ENCODE assay signal across 24 cellular contexts in the genomic region with DNA sequence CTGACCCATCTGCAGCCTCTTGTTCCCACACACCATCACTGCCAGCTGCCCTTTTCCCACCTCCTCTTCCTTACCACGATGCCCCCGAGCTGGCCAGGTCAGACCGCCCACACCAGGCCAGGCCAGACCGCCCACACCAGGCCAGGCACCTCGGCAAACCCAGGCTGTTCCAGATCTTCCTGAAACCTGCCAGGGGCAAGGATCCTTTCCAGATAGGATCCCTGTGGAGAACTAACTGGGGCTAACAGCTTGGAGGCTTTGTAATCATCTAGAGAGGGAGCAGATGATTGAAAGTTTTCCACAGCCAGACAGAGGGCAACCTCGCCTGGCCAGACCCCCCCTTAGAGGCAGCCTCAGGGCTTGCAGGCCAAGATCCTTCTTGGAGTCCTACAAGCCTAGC.
"Had no signal": no experiment of that assay in that cellular context is flagged by ENCODE, and none has a peak within 500 bp of the region (broad histone marks: within the 10 kb centered on the region; RNA-seq: fewer than 3 reads in every experiment).

No MANE protein-coding gene starts in this region.

- DNase-seq: activated CD4-positive, alpha-beta T cell treated with anti-CD3 and anti-CD28 coated beads, Interleukin-2, amount 50 U/mL, for 48 hours; activated CD8-positive, alpha-beta memory T cell treated with anti-CD3 and anti-CD28 coated beads, Interleukin-2, amount 50 U/mL, for 48 hours; activated naive CD4-positive, alpha-beta T cell treated with anti-CD3 and anti-CD28 coated beads for 36 hours; activated naive CD8-positive, alpha-beta T cell treated with anti-CD3 and anti-CD28 coated beads, Interleukin-2, amount 10 ng/mL, durations not matched to agents 7 days and 5 days; activated T-cell treated with anti-CD3 and anti-CD28 coated beads, Interleukin-2, amount 50 U/mL, for 4 hours; amniotic stem cell; cerebellar nuclear complex; cortex of kidney; foreskin keratinocyte; kidney; naive thymus-derived CD4-positive, alpha-beta T cell; spleen; stimulated activated CD4-positive, alpha-beta T cell treated with anti-CD3 and anti-CD28 coated beads, Interleukin-4, amount 100 ng/mL, for 4 hours; substantia nigra; T-helper 9 cell; thyroid gland; upper lobe of right lung had no signal

- H3K9me3 ChIP-seq: thyroid gland, upper lobe of right lung had no signal

- H3K27ac ChIP-seq: foreskin keratinocyte, right atrium auricular region, spleen, thyroid gland, upper lobe of right lung had no signal

- H3K4me1 Mint-ChIP-seq: activated naive CD8-positive, alpha-beta T cell treated with anti-CD3 and anti-CD28 coated beads, Interleukin-2, amount 10 ng/mL, durations not matched to agents 7 days and 5 days; naive thymus-derived CD4-positive, alpha-beta T cell had no signal

- H3K4me1 ChIP-seq: foreskin keratinocyte, right atrium auricular region, thyroid gland, upper lobe of right lung had no signal

- H3K27ac Mint-ChIP-seq: activated naive CD4-positive, alpha-beta T cell treated with anti-CD3 and anti-CD28 coated beads for 36 hours; activated naive CD8-positive, alpha-beta T cell treated with anti-CD3 and anti-CD28 coated beads, Interleukin-2, amount 10 ng/mL, durations not matched to agents 7 days and 5 days; naive thymus-derived CD4-positive, alpha-beta T cell; progenitor cell of endocrine pancreas; stimulated activated naive CD8-positive, alpha-beta T cell treated with anti-CD3 and anti-CD28 coated beads, Interleukin-15, Interleukin-2, amounts not matched to agents 100 ng/mL and 50 ng/mL, for 24 hours; WTC11 had no signal

- H3K36me3 ChIP-seq: right atrium auricular region, spleen, thyroid gland, upper lobe of right lung had no signal

- H3K4me3 ChIP-seq: lung, right atrium auricular region, spleen, thyroid gland, upper lobe of right lung had no signal

- H3K27me3 ChIP-seq: right atrium auricular region, spleen, thyroid gland, upper lobe of right lung had no signal

- H3K36me3 Mint-ChIP-seq: activated naive CD8-positive, alpha-beta T cell treated with anti-CD3 and anti-CD28 coated beads, Interleukin-2, amount 10 ng/mL, durations not matched to agents 7 days and 5 days; WTC11 had no signal

- H3K9me3 Mint-ChIP-seq: activated naive CD8-positive, alpha-beta T cell treated with anti-CD3 and anti-CD28 coated beads, Interleukin-2, amount 10 ng/mL, durations not matched to agents 7 days and 5 days; neural crest cell had no signal

- H3K27me3 Mint-ChIP-seq: stimulated activated naive CD8-positive, alpha-beta T cell treated with anti-CD3 and anti-CD28 coated beads, Interleukin-15, Interleukin-2, amounts not matched to agents 100 ng/mL and 50 ng/mL, for 24 hours had no signal

- FAIRE-seq: endometrium, kidney had no signal

- H3K4me3 Mint-ChIP-seq: activated naive CD4-positive, alpha-beta T cell treated with anti-CD3 and anti-CD28 coated beads for 36 hours; activated naive CD8-positive, alpha-beta T cell treated with anti-CD3 and anti-CD28 coated beads, Interleukin-2, amount 10 ng/mL, durations not matched to agents 7 days and 5 days; activated T-cell treated with anti-CD3 and anti-CD28 coated beads, Interleukin-2, amount 50 U/mL, for 4 hours; naive thymus-derived CD4-positive, alpha-beta T cell; neural crest cell; stimulated activated naive CD8-positive, alpha-beta T cell treated with anti-CD3 and anti-CD28 coated beads, Interleukin-15, Interleukin-2, amounts not matched to agents 100 ng/mL and 50 ng/mL, for 24 hours; WTC11 had no signal

- ATAC-seq: activated T-cell treated with anti-CD3 and anti-CD28 coated beads, Interleukin-2, amount 50 U/mL, for 4 hours; foreskin keratinocyte; naive thymus-derived CD4-positive, alpha-beta T cell; upper lobe of right lung; WTC11 had no signal
